Comparison of ENCODE assay signal across 16 cellular contexts in the genomic region with DNA sequence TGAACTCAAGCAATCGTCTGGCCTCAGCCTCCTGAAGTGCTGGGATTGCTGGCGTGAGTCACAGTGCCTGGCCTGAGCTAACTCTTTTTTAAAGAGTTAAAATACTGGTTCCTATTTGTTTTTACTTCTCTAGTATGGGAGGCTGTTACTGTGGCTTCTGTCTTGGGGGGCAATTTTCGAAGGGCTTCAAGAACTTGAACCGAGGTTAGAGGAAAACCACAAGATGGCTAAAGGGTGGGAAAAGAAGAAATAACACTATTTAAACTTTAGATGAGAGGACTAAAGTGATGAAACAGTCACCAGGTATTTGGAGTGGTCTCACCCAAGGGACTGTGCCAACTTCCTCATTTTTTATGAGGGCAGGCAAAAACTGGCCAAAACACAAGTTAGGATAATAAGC. TPM values are rescaled to one million over a fixed set of nuclear protein-coding genes. Genes with fewer than 3 reads are reported as not detected.
DNase-seq lines count a peak whose midpoint lies in the region; ATAC-seq, FAIRE-seq and TF ChIP-seq lines count a peak whose summit lies in the region.
"Had no signal": no experiment of that assay in that cellular context is flagged by ENCODE, and none has a peak within 500 bp of the region (broad histone marks: within the 10 kb centered on the region; RNA-seq: fewer than 3 reads in every experiment).

No MANE protein-coding gene starts in this region.

- H3K27me3 ChIP-seq in bronchial epithelial cell (ENCODE audit: control insufficient read depth, insufficient read depth, low read length) (no peaks in the 10 kb centered on the region), Peyer's patch (no peaks in the 10 kb centered on the region)
- H3K27me3 ChIP-seq: esophagus squamous epithelium had no signal

- H3K27ac ChIP-seq in HEK293 (ENCODE audit: extremely low read depth, low read depth, low read length) (no peak overlapping the region), Peyer's patch (no peak overlapping the region)
- H3K27ac ChIP-seq: esophagus squamous epithelium, WERI-Rb-1 had no signal

- peak; percentile 36 for ATAC-seq in stimulated activated memory B cell treated with anti-CD40 and anti-IgM and Interleukin-4, amounts not matched to agents 10 μg/mL and 1 μg/mL and 100 μg/mL, for 72 hours
- ATAC-seq in HG02938 (IDR thresholded peaks at IDR 0.05; ENCODE audit: unreplicated experiment) = no peak

- no peak for TF ChIP-seq POLR2A in Peyer's patch (IDR thresholded peaks at IDR 0.05)

- POLR2A ChIA-PET in HEK293 (lab: Yijun Ruan, JAX) = interaction anchor here (0.5 to 0.7 kb wide), 2 partner anchors 10 to 103 kb away, joined by 3 to 4 read pairs; no protein-coding TSS in a partner anchor

- no peak for TF ChIP-seq CTCF in HEK293 (tag by site-specific recombination; IDR thresholded peaks at IDR 0.05)
- TF ChIP-seq CTCF in bronchial epithelial cell (IDR thresholded peaks at IDR 0.05; ENCODE audit: insufficient read depth, low read length, severe bottlenecking) = no peak
- no peak for TF ChIP-seq CTCF in Peyer's patch (IDR thresholded peaks at IDR 0.05)

- DNase-seq in NOMO-1 treated with DMSO at 0.1 percent for 48 hours (lab: John Stamatoyannopoulos, UW; ENCODE audit: unreplicated experiment) = peak; percentile 54
- DNase-seq in bronchial epithelial cell (ENCODE audit: low read depth) = peak; percentile 74
- no peak for DNase-seq in Peyer's patch
- no peak for DNase-seq in NCI-H2029 treated with DMSO at 0.1 percent for 48 hours (lab: John Stamatoyannopoulos, UW)
- DNase-seq: activated naive CD4-positive, alpha-beta T cell treated with anti-CD3 and anti-CD28 coated beads, Interleukin-2, amount 50 U/mL, for 16 hours; esophagus squamous epithelium; NCI-H1417; NCI-H510A treated with DMSO at 0.1 percent for 48 hours; WERI-Rb-1 had no signal

- H3K27me3 Mint-ChIP-seq in stimulated activated memory B cell treated with anti-CD40 and anti-IgM and Interleukin-4, amounts not matched to agents 10 μg/mL and 1 μg/mL and 100 μg/mL, for 72 hours = peaks cover 30% of the 10 kb centered on the region

- no peaks in the 10 kb centered on the region for H3K9me3 Mint-ChIP-seq in stimulated activated memory B cell treated with anti-CD40 and anti-IgM and Interleukin-4, amounts not matched to agents 10 μg/mL and 1 μg/mL and 100 μg/mL, for 72 hours
- H3K9me3 Mint-ChIP-seq: memory B cell had no signal

- no peak overlapping the region for H3K4me3 Mint-ChIP-seq in stimulated activated memory B cell treated with anti-CD40 and anti-IgM and Interleukin-4, amounts not matched to agents 10 μg/mL and 1 μg/mL and 100 μg/mL, for 72 hours
- H3K4me3 Mint-ChIP-seq: memory B cell had no signal

- H3K4me1 Mint-ChIP-seq in stimulated activated memory B cell treated with anti-CD40 and anti-IgM and Interleukin-4, amounts not matched to agents 10 μg/mL and 1 μg/mL and 100 μg/mL, for 72 hours = peaks cover 26% of the 10 kb centered on the region

- H3K4me1 ChIP-seq in HEK293 (ENCODE audit: control insufficient read depth, insufficient read depth, low read length) (no peaks in the 10 kb centered on the region; the same call in 1 of the 2 replicates), Peyer's patch (no peaks in the 10 kb centered on the region)

- FAIRE-seq in bronchial epithelial cell (lab: Jason Lieb, UNC) = no peak
- FAIRE-seq: HTR-8/SVneo had no signal

- CTCF ChIA-PET in HEK293 (lab: Yijun Ruan, JAX) = no interaction called here

- H3K27ac Mint-ChIP-seq in stimulated activated memory B cell treated with anti-CD40 and anti-IgM and Interleukin-4, amounts not matched to agents 10 μg/mL and 1 μg/mL and 100 μg/mL, for 72 hours = no peak overlapping the region
- H3K27ac Mint-ChIP-seq: memory B cell had no signal

- H3K36me3 ChIP-seq in HEK293 (ENCODE audit: control insufficient read depth in 2 of 2, insufficient read depth in 1 of 2, low read length in 2 of 2) = peaks cover 0 to 3% of the 10 kb centered on the region in 2 experiments; a peak in 1 of 3 replicates
- peaks cover 2% of the 10 kb centered on the region for H3K36me3 ChIP-seq in bronchial epithelial cell (ENCODE audit: control insufficient read depth, insufficient read depth, low read length)
- H3K36me3 ChIP-seq in Peyer's patch = no peaks in the 10 kb centered on the region
- H3K36me3 ChIP-seq: esophagus squamous epithelium, HAP-1, WERI-Rb-1 had no signal

- no peaks in the 10 kb centered on the region for H3K9me3 ChIP-seq in HEK293 (ENCODE audit: control insufficient read depth, insufficient read depth, low read depth, low read length)
- no peaks in the 10 kb centered on the region for H3K9me3 ChIP-seq in Peyer's patch
- H3K9me3 ChIP-seq: esophagus squamous epithelium, HAP-1 had no signal

- no peaks in the 10 kb centered on the region for H3K36me3 Mint-ChIP-seq in stimulated activated memory B cell treated with anti-CD40 and anti-IgM and Interleukin-4, amounts not matched to agents 10 μg/mL and 1 μg/mL and 100 μg/mL, for 72 hours
- H3K36me3 Mint-ChIP-seq: memory B cell had no signal

- H3K4me3 ChIP-seq in HEK293 (ENCODE audit: low read depth, low read length) = no peak overlapping the region
- no peak overlapping the region for H3K4me3 ChIP-seq in bronchial epithelial cell (ENCODE audit: low read depth, low read length)
- H3K4me3 ChIP-seq in Peyer's patch = no peak overlapping the region
- H3K4me3 ChIP-seq: esophagus squamous epithelium, HAP-1, smooth muscle cell had no signal

TF ChIP-seq in HEK293, 187 proteins besides CTCF, POLR2A, EP300 and RAD21:
- no peak for TF ChIP-seq SCRT1 (tag by site-specific recombination; IDR thresholded peaks at IDR 0.05; ENCODE audit: borderline replicate concordance)
- no peak for TF ChIP-seq ZNF114 (tag by site-specific recombination; IDR thresholded peaks at IDR 0.05)
- TF ChIP-seq, protein P1, sequence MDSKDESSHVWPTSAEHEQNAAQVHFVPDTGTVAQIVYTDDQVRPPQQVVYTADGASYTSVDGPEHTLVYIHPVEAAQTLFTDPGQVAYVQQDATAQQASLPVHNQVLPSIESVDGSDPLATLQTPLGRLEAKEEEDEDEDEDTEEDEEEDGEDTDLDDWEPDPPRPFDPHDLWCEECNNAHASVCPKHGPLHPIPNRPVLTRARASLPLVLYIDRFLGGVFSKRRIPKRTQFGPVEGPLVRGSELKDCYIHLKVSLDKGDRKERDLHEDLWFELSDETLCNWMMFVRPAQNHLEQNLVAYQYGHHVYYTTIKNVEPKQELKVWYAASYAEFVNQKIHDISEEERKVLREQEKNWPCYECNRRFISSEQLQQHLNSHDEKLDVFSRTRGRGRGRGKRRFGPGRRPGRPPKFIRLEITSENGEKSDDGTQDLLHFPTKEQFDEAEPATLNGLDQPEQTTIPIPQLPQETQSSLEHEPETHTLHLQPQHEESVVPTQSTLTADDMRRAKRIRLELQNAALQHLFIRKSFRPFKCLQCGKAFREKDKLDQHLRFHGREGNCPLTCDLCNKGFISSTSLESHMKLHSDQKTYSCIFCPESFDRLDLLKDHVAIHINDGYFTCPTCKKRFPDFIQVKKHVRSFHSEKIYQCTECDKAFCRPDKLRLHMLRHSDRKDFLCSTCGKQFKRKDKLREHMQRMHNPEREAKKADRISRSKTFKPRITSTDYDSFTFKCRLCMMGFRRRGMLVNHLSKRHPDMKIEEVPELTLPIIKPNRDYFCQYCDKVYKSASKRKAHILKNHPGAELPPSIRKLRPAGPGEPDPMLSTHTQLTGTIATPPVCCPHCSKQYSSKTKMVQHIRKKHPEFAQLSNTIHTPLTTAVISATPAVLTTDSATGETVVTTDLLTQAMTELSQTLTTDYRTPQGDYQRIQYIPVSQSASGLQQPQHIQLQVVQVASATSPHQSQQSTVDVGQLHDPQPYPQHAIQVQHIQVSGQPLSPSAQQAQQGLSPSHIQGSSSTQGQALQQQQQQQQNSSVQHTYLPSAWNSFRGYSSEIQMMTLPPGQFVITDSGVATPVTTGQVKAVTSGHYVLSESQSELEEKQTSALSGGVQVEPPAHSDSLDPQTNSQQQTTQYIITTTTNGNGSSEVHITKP (tag by site-specific recombination; IDR thresholded peaks at IDR 0.05) = peak; percentile 69

RNA-seq across cellular contexts. Expression of gene MET, which starts 17.8 kb away (rescaled TPM):
- 135 and 156 TPM in 2 replicates for total RNA-seq in bronchial epithelial cell
- 10 to 100 TPM in 3 of 4 donors, 1 to 10 TPM in 1; 2.5 to 34.0 (median 23.6) TPM for total RNA-seq in Peyer's patch

Comparison
In these comparisons a context has a peak if more than half of its experiments do, and no peak if none do; other contexts are left out.
1. DNase-seq: peak in NOMO-1 treated with DMSO at 0.1 percent for 48 hours (single experiment) and bronchial epithelial cell (single experiment); none in Peyer's patch (0 of 3) and NCI-H2029 treated with DMSO at 0.1 percent for 48 hours (single experiment).